ENCODE assay signal across 17 cellular contexts in genomic region chr5:4230905-4231561, GRCh38.
A peak's percentile ranks its signal among the peaks of the same experiment; 100 is the strongest.
DNase-seq lines count a peak whose midpoint lies in the region; ATAC-seq and TF ChIP-seq lines count a peak whose summit lies in the region.
"Had no signal": no experiment of that assay in that cellular context is flagged by ENCODE, and none has a peak within 500 bp of the region (broad histone marks: within the 10 kb centered on the region; RNA-seq: fewer than 3 reads in every experiment).

No MANE protein-coding gene starts in this region.

- H3K27ac Mint-ChIP-seq in stimulated activated effector memory CD8-positive, alpha-beta T cell treated with anti-CD3 and anti-CD28 coated beads, Interleukin-12 subunit alpha, Interleukin-12 subunit beta, amount 100 ng/mL, for 72 hours = no peak overlapping the region
- H3K27ac Mint-ChIP-seq: activated naive CD8-positive, alpha-beta T cell treated with anti-CD3 and anti-CD28 coated beads, Interleukin-2, amount 10 ng/mL, durations not matched to agents 7 days and 5 days; activated T-helper 1 cell treated with anti-CD3 and anti-CD28 coated beads, Interleukin-12 subunit alpha, Interleukin-12 subunit beta, Interleukin-2, Interleukin-4 antibody, amounts not matched to agents 30 ng/mL and 10 ng/mL and 1 ng/mL, durations not matched to agents 14 hours and 24 hours and 36 hours had no signal

- peaks cover 11% of the 10 kb centered on the region for H3K9me3 Mint-ChIP-seq in stimulated activated effector memory CD8-positive, alpha-beta T cell treated with anti-CD3 and anti-CD28 coated beads, Interleukin-12 subunit alpha, Interleukin-12 subunit beta, amount 100 ng/mL, for 72 hours

- intact Hi-C loops in left lung (cut with DNase I) = no loop called here
- intact Hi-C loops in transverse colon (cut with DNase I; ENCODE audit: low total_unique reads) = no loop called here

- no peaks in the 10 kb centered on the region for H3K4me1 Mint-ChIP-seq in stimulated activated effector memory CD8-positive, alpha-beta T cell treated with anti-CD3 and anti-CD28 coated beads, Interleukin-12 subunit alpha, Interleukin-12 subunit beta, amount 100 ng/mL, for 72 hours
- H3K4me1 Mint-ChIP-seq: activated naive CD8-positive, alpha-beta T cell treated with anti-CD3 and anti-CD28 coated beads, Interleukin-2, amount 10 ng/mL, durations not matched to agents 7 days and 5 days had no signal

- H3K9ac ChIP-seq in HUES64 (ENCODE audit: low read depth, low read length) = no peak overlapping the region
- H3K9ac ChIP-seq: KMS-11 had no signal

- H3K4me3 ChIP-seq in HUES64 (ENCODE audit: low read length) = no peak overlapping the region
- H3K4me3 ChIP-seq in left lung = no peak overlapping the region
- H3K4me3 ChIP-seq in transverse colon = no peak overlapping the region

- no peaks in the 10 kb centered on the region for H3K36me3 ChIP-seq in HUES64 (ENCODE audit: insufficient read depth, low read length)
- no peaks in the 10 kb centered on the region for H3K36me3 ChIP-seq in left lung
- H3K36me3 ChIP-seq in transverse colon = no peaks in the 10 kb centered on the region

- H3K27me3 ChIP-seq in HUES64 (ENCODE audit: insufficient read depth, low read length) = peaks cover 6% of the 10 kb centered on the region; the same call in 1 of the 2 replicates
- no peaks in the 10 kb centered on the region for H3K27me3 ChIP-seq in left lung
- H3K27me3 ChIP-seq in transverse colon = no peaks in the 10 kb centered on the region

- peak; percentile 18 for DNase-seq in cerebellum (ENCODE audit: low spot score)
- no peak for DNase-seq in left lung
- peak; percentile 85 for DNase-seq in retina
- DNase-seq in transverse colon = no peak
- no peak for DNase-seq in stimulated activated effector memory CD8-positive, alpha-beta T cell treated with anti-CD3 and anti-CD28 coated beads, Interleukin-12 subunit alpha, Interleukin-12 subunit beta, amount 100 ng/mL, for 72 hours (ENCODE audit: low spot score in 2 of 2)
- DNase-seq: activated CD8-positive, alpha-beta memory T cell treated with anti-CD3 and anti-CD28 coated beads for 24 hours; activated naive CD8-positive, alpha-beta T cell treated with anti-CD3 and anti-CD28 coated beads, Interleukin-2, amount 10 ng/mL, durations not matched to agents 7 days and 5 days; GDM1; HCEC 1CT; NCI-H2081 treated with DMSO at 0.1 percent for 48 hours; NCI-H774; stimulated activated CD4-positive, alpha-beta T cell treated with anti-CD3 and anti-CD28 coated beads, Interleukin-2, amount 100 ng/mL, for 48 hours had no signal

- TF ChIP-seq EP300 in transverse colon (IDR thresholded peaks at IDR 0.05; ENCODE audit: low read depth) = no peak

- in situ Hi-C loops in transverse colon (cut with MboI; ENCODE audit: low pct_ligation_motif_present in 1 of 4, low pct_unique_long_range_greater_than_20kb in 1 of 4, low sequenced_read_pairs in 3 of 4) = no loop called here

- H3K4me1 ChIP-seq in HUES64 (ENCODE audit: insufficient read depth, low read length) (peaks cover 16% of the 10 kb centered on the region), left lung (no peaks in the 10 kb centered on the region), transverse colon (no peaks in the 10 kb centered on the region)

- peak overlapping the region; percentile 53 for H3K27ac ChIP-seq in HUES64 (ENCODE audit: low read depth, low read length)
- H3K27ac ChIP-seq in left lung = no peak overlapping the region
- no peak overlapping the region for H3K27ac ChIP-seq in transverse colon
- H3K27ac ChIP-seq: KMS-11 had no signal

- 58% methylated on average over 16 of the region's 17 CpGs for WGBS in HUES64
- WGBS in transverse colon (ENCODE audit: low coverage in 1 of 2), 2 donors = 68 to 74% methylated on average over 5 to 17 of the region's 17 CpGs

- TF ChIP-seq CTCF in left lung (IDR thresholded peaks at IDR 0.05) (no peak), transverse colon (IDR thresholded peaks at IDR 0.05) (no peak)

- H3K4me3 Mint-ChIP-seq in stimulated activated effector memory CD8-positive, alpha-beta T cell treated with anti-CD3 and anti-CD28 coated beads, Interleukin-12 subunit alpha, Interleukin-12 subunit beta, amount 100 ng/mL, for 72 hours = no peak overlapping the region
- H3K4me3 Mint-ChIP-seq: activated naive CD8-positive, alpha-beta T cell treated with anti-CD3 and anti-CD28 coated beads, Interleukin-2, amount 10 ng/mL, durations not matched to agents 7 days and 5 days; activated T-helper 1 cell treated with anti-CD3 and anti-CD28 coated beads, Interleukin-12 subunit alpha, Interleukin-12 subunit beta, Interleukin-2, Interleukin-4 antibody, amounts not matched to agents 30 ng/mL and 10 ng/mL and 1 ng/mL, durations not matched to agents 14 hours and 24 hours and 36 hours had no signal

- peak; percentile 45 for ATAC-seq in left lung
- no peak for ATAC-seq in HG03097 (IDR thresholded peaks at IDR 0.05; ENCODE audit: low FRiP score, unreplicated experiment)
- ATAC-seq in GM19023 (IDR thresholded peaks at IDR 0.05; ENCODE audit: unreplicated experiment) = no peak
- ATAC-seq in stimulated activated effector memory CD8-positive, alpha-beta T cell treated with anti-CD3 and anti-CD28 coated beads, Interleukin-12 subunit alpha, Interleukin-12 subunit beta, amount 100 ng/mL, for 72 hours = no peak

- no peaks in the 10 kb centered on the region for H3K36me3 Mint-ChIP-seq in stimulated activated effector memory CD8-positive, alpha-beta T cell treated with anti-CD3 and anti-CD28 coated beads, Interleukin-12 subunit alpha, Interleukin-12 subunit beta, amount 100 ng/mL, for 72 hours
- H3K36me3 Mint-ChIP-seq: activated naive CD8-positive, alpha-beta T cell treated with anti-CD3 and anti-CD28 coated beads, Interleukin-2, amount 10 ng/mL, durations not matched to agents 7 days and 5 days had no signal

- H3K9me3 ChIP-seq in HUES64 (ENCODE audit: insufficient read depth, low read depth, low read length) (peaks cover 17% of the 10 kb centered on the region), left lung (peaks cover 0 to 18% of the 10 kb centered on the region in 2 donors), transverse colon (peaks cover 4 to 5% of the 10 kb centered on the region in 2 donors)

- TF ChIP-seq POLR2A in transverse colon (IDR thresholded peaks at IDR 0.05) = no peak

Comparison
In these comparisons a context has a peak if more than half of its experiments do, and no peak if none do; other contexts are left out.
1. DNase-seq: peak in cerebellum (single experiment) and retina (single experiment); none in left lung (0 of 2), transverse colon (single experiment) and stimulated activated effector memory CD8-positive, alpha-beta T cell treated with anti-CD3 and anti-CD28 coated beads, Interleukin-12 subunit alpha, Interleukin-12 subunit beta, amount 100 ng/mL, for 72 hours (0 of 2).